ENCODE assay signal across 17 cellular contexts in the genomic region with DNA sequence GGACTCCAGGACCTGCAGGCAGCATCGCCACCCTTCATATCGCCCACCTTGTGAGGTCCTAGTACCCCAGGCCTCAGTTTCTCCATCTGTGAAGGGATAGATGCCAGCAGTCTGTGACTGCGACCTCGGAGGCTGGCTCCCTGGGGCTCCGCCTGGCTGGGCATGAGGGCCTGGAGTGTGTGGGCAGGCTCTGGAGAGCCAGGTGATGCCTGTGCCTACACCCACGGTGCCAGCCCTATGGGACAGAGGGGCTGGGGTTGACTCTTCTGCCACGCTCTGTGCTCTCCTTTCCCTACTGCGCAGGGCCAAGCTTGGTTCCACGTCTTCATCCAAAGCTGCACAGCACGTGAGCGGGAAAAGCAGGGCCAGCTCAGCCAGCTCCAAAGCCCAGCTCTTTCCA.
"Had no signal": no experiment of that assay in that cellular context is flagged by ENCODE, and none has a peak within 500 bp of the region (broad histone marks: within the 10 kb centered on the region; RNA-seq: fewer than 3 reads in every experiment).

No MANE protein-coding gene starts in this region.

- H3K27me3 Mint-ChIP-seq: activated CD4-positive, alpha-beta memory T cell treated with anti-CD3 and anti-CD28 coated beads, Interleukin-2, amount 10 ng/mL, durations not matched to agents 7 days and 5 days; activated CD4-positive, alpha-beta T cell treated with anti-CD3 and anti-CD28 coated beads for 36 hours; activated CD8-positive, alpha-beta memory T cell treated with anti-CD3 and anti-CD28 coated beads, Interleukin-2, amount 10 ng/mL, durations not matched to agents 7 days and 5 days; activated T-helper 17 cell treated with anti-CD3 and anti-CD28 coated beads, Interleukin-2, amount 50 U/mL, for 72 hours had no signal

- H3K4me3 Mint-ChIP-seq: activated CD4-positive, alpha-beta memory T cell treated with anti-CD3 and anti-CD28 coated beads, Interleukin-2, amount 10 ng/mL, durations not matched to agents 7 days and 5 days; activated CD4-positive, alpha-beta T cell treated with anti-CD3 and anti-CD28 coated beads for 36 hours; activated CD8-positive, alpha-beta memory T cell treated with anti-CD3 and anti-CD28 coated beads, Interleukin-2, amount 10 ng/mL, durations not matched to agents 7 days and 5 days; activated T-helper 17 cell treated with anti-CD3 and anti-CD28 coated beads, Interleukin-2, amount 50 U/mL, for 72 hours; brain; nephron progenitor cell; type B pancreatic cell had no signal

- H3K9me3 Mint-ChIP-seq: activated CD4-positive, alpha-beta memory T cell treated with anti-CD3 and anti-CD28 coated beads, Interleukin-2, amount 10 ng/mL, durations not matched to agents 7 days and 5 days; activated T-helper 17 cell treated with anti-CD3 and anti-CD28 coated beads, Interleukin-2, amount 50 U/mL, for 72 hours; nephron progenitor cell; type B pancreatic cell had no signal

- H3K27ac Mint-ChIP-seq: activated CD4-positive, alpha-beta memory T cell treated with anti-CD3 and anti-CD28 coated beads, Interleukin-2, amount 10 ng/mL, durations not matched to agents 7 days and 5 days; activated CD4-positive, alpha-beta T cell treated with anti-CD3 and anti-CD28 coated beads for 36 hours; activated CD8-positive, alpha-beta memory T cell treated with anti-CD3 and anti-CD28 coated beads, Interleukin-2, amount 10 ng/mL, durations not matched to agents 7 days and 5 days; activated T-helper 17 cell treated with anti-CD3 and anti-CD28 coated beads, Interleukin-2, amount 50 U/mL, for 72 hours; nephron progenitor cell; type B pancreatic cell had no signal

- H3K36me3 Mint-ChIP-seq: activated CD8-positive, alpha-beta memory T cell treated with anti-CD3 and anti-CD28 coated beads, Interleukin-2, amount 10 ng/mL, durations not matched to agents 7 days and 5 days; brain; type B pancreatic cell had no signal

- ATAC-seq: activated CD4-positive, alpha-beta T cell treated with anti-CD3 and anti-CD28 coated beads for 36 hours; activated CD8-positive, alpha-beta memory T cell treated with anti-CD3 and anti-CD28 coated beads, Interleukin-2, amount 10 ng/mL, durations not matched to agents 7 days and 5 days; activated T-helper 17 cell treated with anti-CD3 and anti-CD28 coated beads, Interleukin-2, amount 50 U/mL, for 72 hours; left ventricle myocardium superior had no signal

- DNase-seq: activated CD4-positive, alpha-beta memory T cell treated with anti-CD3 and anti-CD28 coated beads, Interleukin-2, amount 10 ng/mL, durations not matched to agents 7 days and 5 days; activated CD4-positive, alpha-beta T cell treated with anti-CD3 and anti-CD28 coated beads for 36 hours; activated CD8-positive, alpha-beta memory T cell treated with anti-CD3 and anti-CD28 coated beads, Interleukin-2, amount 10 ng/mL, durations not matched to agents 7 days and 5 days; activated naive CD4-positive, alpha-beta T cell; central memory CD4-positive, alpha-beta T cell; cortex of kidney; left ventricle myocardium superior; occipital lobe; stimulated activated CD4-positive, alpha-beta T cell treated with anti-CD3 and anti-CD28 coated beads, Interleukin-12 subunit alpha, Interleukin-12 subunit beta, amount 100 ng/mL, for 4 hours; stimulated activated CD4-positive, alpha-beta T cell treated with anti-CD3 and anti-CD28 coated beads, Interleukin-1b, Interleukin-23, amount 100 ng/mL, for 48 hours; stimulated activated CD8-positive, alpha-beta memory T cell treated with anti-CD3 and anti-CD28 coated beads, Interleukin-4, amount 100 ng/mL, for 48 hours; stimulated activated naive CD4-positive, alpha-beta T cell; substantia nigra had no signal
